12 cellular contexts compared by ENCODE assay signal in genomic region chr20:46602429-46602828, GRCh38. TPM values are rescaled to one million over a fixed set of nuclear protein-coding genes. Genes with fewer than 3 reads are reported as not detected.
"Had no signal": no experiment of that assay in that cellular context is flagged by ENCODE, and none has a peak within 500 bp of the region (broad histone marks: within the 10 kb centered on the region; RNA-seq: fewer than 3 reads in every experiment).

No MANE protein-coding gene starts in this region.

- FAIRE-seq: H1, H54 had no signal

- H3K4me3 ChIP-seq: GM23248, GM23338, HAP-1 had no signal

- H3K4me1 ChIP-seq: HAP-1 had no signal

- H3K36me3 ChIP-seq: HAP-1 had no signal

- H3K4me2 ChIP-seq: GM23338 had no signal

- ATAC-seq: GM23338, HCT116 had no signal

- H2AFZ ChIP-seq: GM23248, GM23338 had no signal

- H3K27ac ChIP-seq: GM23248 had no signal

- H3K9ac ChIP-seq: GM23248 had no signal

- DNase-seq: GM23248, GOT3, H7, H9, HCEC 1CT, HFFc6 had no signal

- H3K9me3 ChIP-seq: HAP-1 had no signal

RNA-seq across cellular contexts. Expression of gene SLC13A3, which starts 48.8 kb away (rescaled TPM):
- total RNA-seq: H4 had no signal

RNA-seq across cellular contexts. Expression of gene OCSTAMP, which starts 52.0 kb away (rescaled TPM):
- total RNA-seq: GM23248, H4, H7, H9, HFFc6 had no signal
- polyA plus RNA-seq: GM23248 had no signal
